17 cellular contexts compared by ENCODE assay signal in the genomic region with DNA sequence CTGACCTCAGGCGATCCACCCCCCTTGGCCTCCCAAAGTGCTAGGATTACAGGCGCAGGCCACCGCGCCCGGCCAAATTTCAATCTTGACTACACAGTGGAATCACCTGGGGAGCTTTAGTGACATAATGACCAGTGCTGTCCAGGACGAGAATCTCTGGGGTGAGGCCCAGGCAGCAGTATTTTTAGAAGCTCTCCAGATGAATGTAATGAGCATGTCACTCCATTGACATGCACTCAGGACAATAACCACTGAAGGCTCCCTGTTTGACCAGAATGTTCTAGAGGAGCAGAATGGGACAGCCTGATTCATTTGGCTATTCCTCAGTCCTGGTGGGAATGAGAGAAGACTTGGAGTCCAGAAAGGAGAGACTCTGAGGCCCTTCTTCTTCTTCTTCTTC. TPM values are rescaled to one million over a fixed set of nuclear protein-coding genes. Genes with fewer than 3 reads are reported as not detected.
DNase-seq lines count a peak whose midpoint lies in the region; ATAC-seq and TF ChIP-seq lines count a peak whose summit lies in the region.
"Had no signal": no experiment of that assay in that cellular context is flagged by ENCODE, and none has a peak within 500 bp of the region (broad histone marks: within the 10 kb centered on the region; RNA-seq: fewer than 3 reads in every experiment).

No MANE protein-coding gene starts in this region.

- peaks cover 21% of the 10 kb centered on the region for H3K4me1 ChIP-seq in upper lobe of right lung
- H3K4me1 ChIP-seq in CD4-positive, alpha-beta memory T cell (ENCODE audit: insufficient read depth, low read length): no peaks in the 10 kb centered on the region

- H3K4me1 Mint-ChIP-seq in nephron: peaks cover 66% of the 10 kb centered on the region
- no peaks in the 10 kb centered on the region for H3K4me1 Mint-ChIP-seq in CD4-positive, alpha-beta memory T cell

- ATAC-seq in Right ventricle myocardium inferior (peak; percentile 72), left ventricle myocardium superior (peak; percentile 86), upper lobe of right lung (peak; percentile 5), HG03342 (IDR thresholded peaks at IDR 0.05; ENCODE audit: unreplicated experiment) (no peak)

- H3K27me3 ChIP-seq in upper lobe of right lung: no peaks in the 10 kb centered on the region
- no peaks in the 10 kb centered on the region for H3K27me3 ChIP-seq in CD4-positive, alpha-beta memory T cell (ENCODE audit: insufficient read depth, low read length)
- H3K27me3 ChIP-seq: SJSA1 had no signal

- TF ChIP-seq CTCF in nephron (IDR thresholded peaks at IDR 0.05; ENCODE audit: unreplicated experiment in 3 of 3) (no peak), upper lobe of right lung (IDR thresholded peaks at IDR 0.05) (no peak)

- no peaks in the 10 kb centered on the region for H3K36me3 ChIP-seq in upper lobe of right lung
- H3K36me3 ChIP-seq in CD4-positive, alpha-beta memory T cell (ENCODE audit: insufficient read depth, low read length): no peaks in the 10 kb centered on the region
- H3K36me3 ChIP-seq: SJSA1 had no signal

- H3K36me3 Mint-ChIP-seq in nephron (ENCODE audit: low read depth): no peaks in the 10 kb centered on the region
- H3K36me3 Mint-ChIP-seq in CD4-positive, alpha-beta memory T cell: no peaks in the 10 kb centered on the region

- peaks cover 11% of the 10 kb centered on the region for H3K27me3 Mint-ChIP-seq in nephron (ENCODE audit: low read depth)
- no peaks in the 10 kb centered on the region for H3K27me3 Mint-ChIP-seq in CD4-positive, alpha-beta memory T cell

- peak overlapping the region in 2 of 3 experiments; percentile 92 to 96 for H3K27ac Mint-ChIP-seq in nephron
- no peak overlapping the region for H3K27ac Mint-ChIP-seq in CD4-positive, alpha-beta memory T cell

- no peaks in the 10 kb centered on the region for H3K9me3 ChIP-seq in upper lobe of right lung
- no peaks in the 10 kb centered on the region for H3K9me3 ChIP-seq in CD4-positive, alpha-beta memory T cell (ENCODE audit: control insufficient read depth in 1 of 2, low read length in 2 of 2)
- H3K9me3 ChIP-seq: SJSA1 had no signal

- no peak overlapping the region for H3K4me3 Mint-ChIP-seq in nephron
- H3K4me3 Mint-ChIP-seq in CD4-positive, alpha-beta memory T cell: no peak overlapping the region

- H3K4me3 ChIP-seq in upper lobe of right lung: no peak overlapping the region
- no peak overlapping the region for H3K4me3 ChIP-seq in CD4-positive, alpha-beta memory T cell (ENCODE audit: low read length in 2 of 2)
- H3K4me3 ChIP-seq: SJSA1 had no signal

- H3K27ac ChIP-seq in upper lobe of right lung: no peak overlapping the region
- no peak overlapping the region for H3K27ac ChIP-seq in CD4-positive, alpha-beta memory T cell (ENCODE audit: low read depth, low read length)
- H3K27ac ChIP-seq: 22Rv1, RWPE1 had no signal

- DNase-seq in Right ventricle myocardium inferior (ENCODE audit: missing footprints) (no peak), cardiac septum (ENCODE audit: low spot score) (no peak), left ventricle myocardium superior (peak; percentile 41), upper lobe of right lung (no peak), dedifferentiated amniotic fluid mesenchymal stem cell (ENCODE audit: extremely low spot score) (no peak)
- no peak for DNase-seq in CD4-positive, alpha-beta memory T cell
- DNase-seq: GF-D8; Karpas-422; MM.1S; NCI-H1694 treated with DMSO at 0.1 percent for 48 hours; NCI-H2107; NK-92 treated with Interleukin-12 subunit alpha and Interleukin-12 subunit beta, amount 100 ng/mL, for 24 hours had no signal

- H3K9me3 Mint-ChIP-seq in nephron: no peaks in the 10 kb centered on the region
- no peaks in the 10 kb centered on the region for H3K9me3 Mint-ChIP-seq in CD4-positive, alpha-beta memory T cell

- POLR2A ChIA-PET in CD4-positive, alpha-beta memory T cell (lab: Charles Lee; ENCODE audit: partially characterized antibody): no interaction called here

- CTCF ChIA-PET in CD4-positive, alpha-beta memory T cell (lab: Charles Lee; ENCODE audit: partially characterized antibody): interaction anchor here (0.9 kb wide), 1 partner anchor 18 kb away, joined by 3 read pairs; no protein-coding TSS in a partner anchor

- intact Hi-C loops in Right ventricle myocardium inferior (cut with DNase I) (no loop called here), cardiac septum (cut with DNase I) (no loop called here), left ventricle myocardium superior (cut with micrococcal nuclease) (no loop called here), upper lobe of right lung (cut with DNase I) (no loop called here)
- intact Hi-C loops in CD4-positive, alpha-beta memory T cell (cut with micrococcal nuclease): no loop called here

RNA-seq across cellular contexts. Expression of gene SRSF3, which starts 39.2 kb away (rescaled TPM):
- 119 TPM for total RNA-seq in Right ventricle myocardium inferior
- 148 TPM for total RNA-seq in cardiac septum
- total RNA-seq in left ventricle myocardium superior: 123 TPM
- 169 TPM for total RNA-seq in upper lobe of right lung
- 100 to 1,000 TPM; 337 to 350 TPM for total RNA-seq in CD4-positive, alpha-beta memory T cell
- polyA plus RNA-seq in CD4-positive, alpha-beta memory T cell: 100 to 1,000 TPM; 293 to 328 TPM

RNA-seq across cellular contexts. Expression of gene CDKN1A, which starts 45.1 kb away (rescaled TPM):
- total RNA-seq in Right ventricle myocardium inferior (63.8 TPM), cardiac septum (113 TPM), left ventricle myocardium superior (40.0 TPM), upper lobe of right lung (151 TPM)
- total RNA-seq in CD4-positive, alpha-beta memory T cell: 10 to 100 TPM; 10.5 to 12.9 TPM
- 10 to 100 TPM in 1 of 2 donors, 1 to 10 TPM in 1; 3.3 to 20.6 TPM for polyA plus RNA-seq in CD4-positive, alpha-beta memory T cell

Comparison
In these comparisons a context has a peak if more than half of its experiments do, and no peak if none do; other contexts are left out.
1. H3K27ac Mint-ChIP-seq: peak in nephron (2 of 3); none in CD4-positive, alpha-beta memory T cell (0 of 7).